In the genomic region with DNA sequence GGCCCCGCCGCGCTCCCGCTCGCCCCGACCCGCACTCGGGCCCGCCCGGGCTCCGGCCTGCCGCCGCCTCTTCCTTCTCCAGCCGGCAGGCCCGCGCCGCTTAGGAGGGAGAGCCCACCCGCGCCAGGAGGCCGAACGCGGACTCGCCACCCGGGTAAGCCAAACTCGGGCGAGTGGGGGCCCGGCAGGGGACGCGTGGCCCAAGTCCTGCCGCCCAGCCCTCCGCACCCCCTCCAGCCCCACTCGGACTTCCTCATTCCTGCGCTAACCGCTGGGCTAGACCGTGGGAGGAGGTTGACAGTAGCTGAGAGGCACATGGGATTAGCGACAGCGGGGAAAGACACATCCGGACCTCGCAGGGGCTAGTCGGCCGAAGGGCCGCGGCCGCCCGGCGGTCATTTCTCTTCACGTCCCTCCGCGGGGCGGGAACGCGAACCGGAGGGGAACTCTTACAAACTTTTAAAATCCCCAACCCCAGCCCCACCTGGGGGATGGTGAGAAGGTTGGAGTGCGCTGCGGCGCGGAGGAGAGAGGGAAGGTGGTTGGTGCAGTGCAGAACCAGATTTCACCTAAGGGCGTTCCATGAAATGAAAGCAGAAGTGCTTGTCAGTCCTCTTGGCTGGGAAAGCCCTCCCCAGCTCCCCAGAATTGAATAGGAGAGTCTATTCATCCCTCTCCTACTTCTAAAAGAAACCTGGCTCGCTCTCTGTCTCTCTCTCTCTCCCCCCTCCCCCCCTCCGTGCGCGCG, we compare ENCODE assay signal across 8 cellular contexts. TPM values are rescaled to one million over a fixed set of nuclear protein-coding genes. Genes with fewer than 3 reads are reported as not detected.
DNase-seq lines count a peak whose midpoint lies in the region; ATAC-seq and TF ChIP-seq lines count a peak whose summit lies in the region.

No MANE protein-coding gene starts in this region.

- H3K4me3 ChIP-seq in Jurkat, Clone E6-1 (ENCODE audit: low read length), result peak overlapping the region; percentile 88
- peak overlapping the region; percentile 91 for H3K4me3 ChIP-seq in osteoblast (ENCODE audit: insufficient read depth, low read length)
- peak overlapping the region; percentile 74 to 95 (median 78) for H3K4me3 ChIP-seq in transverse colon

- peak; percentile 47 for ATAC-seq in GM21723 (IDR thresholded peaks at IDR 0.05; ENCODE audit: unreplicated experiment)
- ATAC-seq in activated naive CD4-positive, alpha-beta T cell treated with anti-CD3 and anti-CD28 coated beads, Interleukin-2, amount 50 U/mL, for 72 hours, result peak; percentile 50 to 63

- no peak for TF ChIP-seq CTCF in osteoblast (IDR thresholded peaks at IDR 0.05; ENCODE audit: extremely low read depth, low read depth, low read length)
- peak in 2 of 5 experiments; percentile 17 to 27 for TF ChIP-seq CTCF in transverse colon (IDR thresholded peaks at IDR 0.05)

- H4K20me1 ChIP-seq in osteoblast (ENCODE audit: insufficient read depth, low read length), result peaks cover 10% of the 10 kb centered on the region

- in situ Hi-C loops in transverse colon (cut with MboI; ENCODE audit: low pct_ligation_motif_present in 1 of 4, low pct_unique_long_range_greater_than_20kb in 1 of 4, low sequenced_read_pairs in 3 of 4), result loop anchor here in 1 of 4 donors (10.0 kb wide), 1 partner anchor 157 kb away; a partner anchor contains a TSS

- DNase-seq in EL (peak; percentile 85), SK-N-DZ (ENCODE audit: low spot score) (peak; percentile 51), glomerular visceral epithelial cell (ENCODE audit: extremely low spot score) (peak; percentile 86), osteoblast (ENCODE audit: insufficient read length, low spot score, missing footprints) (peak; percentile 92), transverse colon (peak; percentile 86)
- DNase-seq in Jurkat, Clone E6-1 (ENCODE audit: low read depth, low spot score), result peak; percentile 68
- DNase-seq in activated naive CD4-positive, alpha-beta T cell treated with anti-CD3 and anti-CD28 coated beads, Interleukin-2, amount 50 U/mL, for 72 hours (ENCODE audit: low spot score in 2 of 2), result peak; percentile 58 to 71

- intact Hi-C loops in transverse colon (cut with DNase I; ENCODE audit: low total_unique reads), result loop anchor here (10.0 kb wide), 2 partner anchors 57 to 573 kb away; a partner anchor contains a TSS

- H3K9me3 ChIP-seq in osteoblast (ENCODE audit: low read depth, low read length), result no peaks in the 10 kb centered on the region
- H3K9me3 ChIP-seq in transverse colon, result no peaks in the 10 kb centered on the region

- no peak for TF ChIP-seq EP300 in transverse colon (IDR thresholded peaks at IDR 0.05; ENCODE audit: low read depth)

- no peaks in the 10 kb centered on the region for H3K36me3 ChIP-seq in osteoblast (ENCODE audit: insufficient read depth, low read length)
- no peaks in the 10 kb centered on the region for H3K36me3 ChIP-seq in transverse colon

- H3K27me3 ChIP-seq in osteoblast (ENCODE audit: insufficient read depth, low read length) (no peaks in the 10 kb centered on the region), transverse colon (no peaks in the 10 kb centered on the region)

- H3K36me3 Mint-ChIP-seq in activated naive CD4-positive, alpha-beta T cell treated with anti-CD3 and anti-CD28 coated beads, Interleukin-2, amount 50 U/mL, for 72 hours, result peaks cover 27 to 43% of the 10 kb centered on the region in 2 donors

- H3K4me1 ChIP-seq in osteoblast (ENCODE audit: insufficient read depth, low read length) (peaks cover 19% of the 10 kb centered on the region), transverse colon (peaks cover 21 to 55% (median 34%) of the 10 kb centered on the region in 4 donors)

- peak overlapping the region; percentile 85 to 98 for H3K27ac Mint-ChIP-seq in activated naive CD4-positive, alpha-beta T cell treated with anti-CD3 and anti-CD28 coated beads, Interleukin-2, amount 50 U/mL, for 72 hours

- H3K27ac ChIP-seq in osteoblast (ENCODE audit: low read depth, low read length), result peak overlapping the region; percentile 89
- peak overlapping the region; percentile 93 to 99 (median 98) for H3K27ac ChIP-seq in transverse colon

- TF ChIP-seq POLR2A in transverse colon (IDR thresholded peaks at IDR 0.05), result peak; percentile 70

- peaks cover 53% of the 10 kb centered on the region for H3K79me2 ChIP-seq in osteoblast (ENCODE audit: insufficient read depth, low read length)

- peak overlapping the region; percentile 81 for H3K4me2 ChIP-seq in osteoblast (ENCODE audit: insufficient read depth, low read length)

- WGBS in transverse colon (ENCODE audit: low coverage in 1 of 2), 2 donors, result 0% methylated on average over 37 of the region's 63 CpGs; no CpG with 5 or more reads in 1 of the 2 donors

- no peaks in the 10 kb centered on the region for H3K9me3 Mint-ChIP-seq in activated naive CD4-positive, alpha-beta T cell treated with anti-CD3 and anti-CD28 coated beads, Interleukin-2, amount 50 U/mL, for 72 hours

- peak overlapping the region; percentile 90 for H2AFZ ChIP-seq in osteoblast (ENCODE audit: low read length)

RNA-seq across cellular contexts. Expression of a gene that starts 0.7 kb away (rescaled TPM):
- polyA plus RNA-seq in Jurkat, Clone E6-1 (2012; ENCODE audit: insufficient read depth, insufficient read length), result 45.8 TPM
- 6.2 and 7.3 TPM in 2 replicates for polyA plus RNA-seq in SK-N-DZ (2014; cell fraction: cytosol; rRNA removed)
- polyA plus RNA-seq in SK-N-DZ (2014; cell fraction: nucleus; rRNA removed), result 3.3 and 6.6 TPM in 2 replicates
- total RNA-seq in activated naive CD4-positive, alpha-beta T cell treated with anti-CD3 and anti-CD28 coated beads, Interleukin-2, amount 50 U/mL, for 72 hours, result 100 to 1,000 TPM; 105 to 149 TPM
- 27.1 and 28.6 TPM in 2 replicates for total RNA-seq in osteoblast
- 10 to 100 TPM; 20.9 to 35.8 (median 25.2) TPM for total RNA-seq in transverse colon

Comparison
In these comparisons a context has a peak if more than half of its experiments do, and no peak if none do; other contexts are left out.
1. Peak in every context shown above with its lines: DNase-seq, ATAC-seq, H3K4me3 ChIP-seq and H3K27ac ChIP-seq.